1 cellular context compared by ENCODE assay signal in genomic region chr14:100164808-100165207, GRCh38.
TF ChIP-seq lines count a peak whose summit lies in the region.

No MANE protein-coding gene starts in this region.

TF ChIP-seq in K562, 482 proteins besides CTCF, POLR2A, EP300 and RAD21 (continued from another document):
- TF ChIP-seq FOXA3 (CRISPR knock-in tag; conservative IDR thresholded peaks at IDR 0.05 in 1 of 2, IDR thresholded peaks at IDR 0.05 in 1 of 2) (no peak), NFXL1 (CRISPR knock-in tag; IDR thresholded peaks at IDR 0.05) (no peak), BMI1 (IDR thresholded peaks at IDR 0.05; ENCODE audit: low read length) (no peak), SMARCE1 (IDR thresholded peaks at IDR 0.05) (no peak), ZNF263 (CRISPR knock-in tag; IDR thresholded peaks at IDR 0.05; ENCODE audit: borderline replicate concordance) (no peak), THRAP3 (IDR thresholded peaks at IDR 0.05; ENCODE audit: borderline replicate concordance) (no peak), CBX3 (IDR thresholded peaks at IDR 0.05; ENCODE audit: borderline replicate concordance in 1 of 2, low read length in 2 of 2) (no peak), ZNF778 (CRISPR knock-in tag; IDR thresholded peaks at IDR 0.05) (no peak), ZNF232 (CRISPR knock-in tag; IDR thresholded peaks at IDR 0.05) (no peak), NR0B1 (IDR thresholded peaks at IDR 0.05; ENCODE audit: partially characterized antibody) (no peak)
TF ChIP-seq in K562: peak in this region for 0.
